Comparison of ENCODE assay signal across 8 cellular contexts in the genomic region with DNA sequence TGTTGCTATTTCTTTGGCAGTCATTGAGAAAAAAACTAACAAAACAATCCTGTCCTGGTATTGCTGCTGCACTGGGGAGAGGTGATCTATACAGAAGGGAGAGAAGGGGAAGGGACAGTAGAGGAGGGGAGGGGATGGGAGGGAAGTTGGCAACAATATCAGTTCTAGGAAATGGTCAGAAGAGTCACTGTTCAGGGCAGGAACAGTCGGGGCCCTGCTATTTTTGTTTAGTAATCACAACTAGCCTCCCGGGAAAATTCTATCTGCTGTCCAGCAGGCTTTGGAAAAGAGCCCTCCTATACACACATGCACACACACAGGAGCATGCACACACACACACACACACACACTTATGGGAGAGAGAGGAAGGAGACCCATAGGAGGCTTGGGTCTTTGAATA.
A peak's percentile ranks its signal among the peaks of the same experiment; 100 is the strongest.
DNase-seq lines count a peak whose midpoint lies in the region; ATAC-seq and TF ChIP-seq lines count a peak whose summit lies in the region.
"Had no signal": no experiment of that assay in that cellular context is flagged by ENCODE, and none has a peak within 500 bp of the region (broad histone marks: within the 10 kb centered on the region; RNA-seq: fewer than 3 reads in every experiment).

No MANE protein-coding gene starts in this region.

- no peak for TF ChIP-seq POLR2A in stomach (IDR thresholded peaks at IDR 0.05)

- H3K4me3 ChIP-seq in MM.1S (ENCODE audit: low read length) = peak overlapping the region; percentile 62
- H3K4me3 ChIP-seq in right cardiac atrium (ENCODE audit: low read length) = peak overlapping the region; percentile 57
- H3K4me3 ChIP-seq in stomach = peak overlapping the region; percentile 37 to 53 (median 48)

- H3K9ac ChIP-seq in MM.1S (ENCODE audit: low read length) = peak overlapping the region; percentile 60; the same call in 1 of the 2 replicates

- peak overlapping the region; percentile 92 for H3K4me3 Mint-ChIP-seq in activated T-helper 2 cell treated with anti-CD3 and anti-CD28 coated beads, Interferon-gamma antibody, Interleukin-2, Interleukin-4, amounts not matched to agents 10 μg/mL and 5 μg/mL and 100 μg/mL, durations not matched to agents 14 hours and 24 hours and 36 hours (ENCODE audit: low read depth)

- H3K27me3 ChIP-seq in MM.1S (replicated peaks; ENCODE audit: insufficient read depth, low read length) = no peaks in the 10 kb centered on the region
- H3K27me3 ChIP-seq in right cardiac atrium (ENCODE audit: control insufficient read depth, insufficient read depth) = no peaks in the 10 kb centered on the region
- H3K27me3 ChIP-seq in stomach = no peaks in the 10 kb centered on the region

- no peaks in the 10 kb centered on the region for H3K9me3 ChIP-seq in MM.1S (replicated peaks; ENCODE audit: insufficient read depth, low read length)
- H3K9me3 ChIP-seq in right cardiac atrium (ENCODE audit: control insufficient read depth, low read length) = no peaks in the 10 kb centered on the region
- peaks cover 0 to 4% (median 0%) of the 10 kb centered on the region in 4 donors for H3K9me3 ChIP-seq in stomach

- H3K27ac ChIP-seq in MM.1S (ENCODE audit: low read length) = peak overlapping the region; percentile 82; the same call in 1 of the 2 replicates
- peak overlapping the region; percentile 78 for H3K27ac ChIP-seq in right cardiac atrium (ENCODE audit: low read length)
- H3K27ac ChIP-seq in stomach = peak overlapping the region; percentile 28 to 93 (median 84)

- peaks cover 81% of the 10 kb centered on the region for H3K36me3 Mint-ChIP-seq in activated T-helper 2 cell treated with anti-CD3 and anti-CD28 coated beads, Interferon-gamma antibody, Interleukin-2, Interleukin-4, amounts not matched to agents 10 μg/mL and 5 μg/mL and 100 μg/mL, durations not matched to agents 14 hours and 24 hours and 36 hours (ENCODE audit: low read depth)

- peak overlapping the region; percentile 100 for H3K27ac Mint-ChIP-seq in activated T-helper 2 cell treated with anti-CD3 and anti-CD28 coated beads, Interferon-gamma antibody, Interleukin-2, Interleukin-4, amounts not matched to agents 10 μg/mL and 5 μg/mL and 100 μg/mL, durations not matched to agents 14 hours and 24 hours and 36 hours

- no peaks in the 10 kb centered on the region for H3K27me3 Mint-ChIP-seq in activated T-helper 2 cell treated with anti-CD3 and anti-CD28 coated beads, Interferon-gamma antibody, Interleukin-2, Interleukin-4, amounts not matched to agents 10 μg/mL and 5 μg/mL and 100 μg/mL, durations not matched to agents 14 hours and 24 hours and 36 hours (ENCODE audit: low read depth)

- peaks cover 13% of the 10 kb centered on the region for H3K4me1 ChIP-seq in MM.1S (ENCODE audit: low read length)
- no peaks in the 10 kb centered on the region for H3K4me1 ChIP-seq in right cardiac atrium (ENCODE audit: control insufficient read depth, insufficient read depth, low read length)
- H3K4me1 ChIP-seq in stomach = peaks cover 0 to 36% (median 19%) of the 10 kb centered on the region in 4 donors

- peaks cover 30% of the 10 kb centered on the region for H3F3A ChIP-seq in MM.1S (ENCODE audit: insufficient read depth, low read length)

- DNase-seq in MM.1S (no peak), right cardiac atrium (peak in 1 of 3 donors; percentile 43), stomach (no peak), SHP77 treated with DMSO at 0.1 percent for 48 hours (lab: John Stamatoyannopoulos, UW) (no peak), GOT3 (lab: John Stamatoyannopoulos, UW) (no peak)
- DNase-seq in activated T-helper 2 cell treated with anti-CD3 and anti-CD28 coated beads, Interferon-gamma antibody, Interleukin-2, Interleukin-4, amounts not matched to agents 10 μg/mL and 5 μg/mL and 100 μg/mL, durations not matched to agents 14 hours and 24 hours and 36 hours (ENCODE audit: low spot score) = no peak
- DNase-seq: Kasumi-1 had no signal

- H2AFZ ChIP-seq in MM.1S (ENCODE audit: low read length) = no peak overlapping the region

- no peaks in the 10 kb centered on the region for H4K20me1 ChIP-seq in MM.1S (ENCODE audit: insufficient read depth, low read length)

- peaks cover 32% of the 10 kb centered on the region for H3K4me1 Mint-ChIP-seq in activated T-helper 2 cell treated with anti-CD3 and anti-CD28 coated beads, Interferon-gamma antibody, Interleukin-2, Interleukin-4, amounts not matched to agents 10 μg/mL and 5 μg/mL and 100 μg/mL, durations not matched to agents 14 hours and 24 hours and 36 hours (ENCODE audit: low read depth)

- intact Hi-C loops in activated T-helper 2 cell treated with anti-CD3 and anti-CD28 coated beads, Interferon-gamma antibody, Interleukin-2, Interleukin-4, amounts not matched to agents 10 μg/mL and 5 μg/mL and 100 μg/mL, durations not matched to agents 14 hours and 24 hours and 36 hours (cut with micrococcal nuclease) = loop anchor here (5.0 kb wide), 3 partner anchors 95 to 225 kb away; no protein-coding TSS in a partner anchor
- intact Hi-C loops in right cardiac atrium (cut with DNase I) (no loop called here), stomach (cut with DNase I; ENCODE audit: low total_unique reads) (loop anchor here (10.0 kb wide), 1 partner anchor 58 kb away; no protein-coding TSS in a partner anchor)

- TF ChIP-seq CTCF in MM.1S (IDR thresholded peaks at IDR 0.05; ENCODE audit: low read length) (no peak), stomach (IDR thresholded peaks at IDR 0.05) (no peak)

- WGBS in right cardiac atrium = 8% methylated on average over 2 of the region's 2 CpGs
- whole genome bisulfite sequencing in stomach, 5 donors = 14 to 48% (median 38%) methylated on average over 2 of the region's 2 CpGs

- H3K9me2 ChIP-seq in MM.1S (replicated peaks; ENCODE audit: insufficient read depth, low read length) = no peaks in the 10 kb centered on the region

- H3K36me3 ChIP-seq in MM.1S (replicated peaks; ENCODE audit: insufficient read depth, low read length) = peaks cover 7% of the 10 kb centered on the region; the same call in 1 of the 2 replicates
- peaks cover 0 to 5% (median 0%) of the 10 kb centered on the region in 4 donors for H3K36me3 ChIP-seq in stomach

- peaks cover 16% of the 10 kb centered on the region for H3K9me3 Mint-ChIP-seq in activated T-helper 2 cell treated with anti-CD3 and anti-CD28 coated beads, Interferon-gamma antibody, Interleukin-2, Interleukin-4, amounts not matched to agents 10 μg/mL and 5 μg/mL and 100 μg/mL, durations not matched to agents 14 hours and 24 hours and 36 hours

- H3K4me2 ChIP-seq in MM.1S (ENCODE audit: low read depth, low read length) = peak overlapping the region; percentile 75

- TF ChIP-seq EP300 in stomach (IDR thresholded peaks at IDR 0.05) = no peak

- H3K79me2 ChIP-seq in MM.1S (ENCODE audit: low read length) = peaks cover 68% of the 10 kb centered on the region

- peak; percentile 76 to 83 for ATAC-seq in right cardiac atrium
- no peak for ATAC-seq in GM18519 (IDR thresholded peaks at IDR 0.05; ENCODE audit: low FRiP score, unreplicated experiment)

Comparison
In these comparisons a context has a peak if more than half of its experiments do, and no peak if none do; other contexts are left out.
1. intact Hi-C loops: an anchor here in activated T-helper 2 cell treated with anti-CD3 and anti-CD28 coated beads, Interferon-gamma antibody, Interleukin-2, Interleukin-4, amounts not matched to agents 10 μg/mL and 5 μg/mL and 100 μg/mL, durations not matched to agents 14 hours and 24 hours and 36 hours (5.0 kb wide) and stomach (10.0 kb wide); none called in right cardiac atrium.